Comparison of ENCODE assay signal across 1 cellular context in genomic region chr3:40524222-40524570, GRCh38.
TF ChIP-seq lines count a peak whose summit lies in the region.

No MANE protein-coding gene starts in this region.

TF ChIP-seq in H1, 55 proteins besides CTCF, POLR2A, EP300 and RAD21:
- TF ChIP-seq SAP30 (IDR thresholded peaks at IDR 0.05; ENCODE audit: insufficient read depth, insufficient replicate concordance, low read length): no peak
- no peak for TF ChIP-seq SIX5 (IDR thresholded peaks at IDR 0.05; ENCODE audit: low read depth, low read length)
- TF ChIP-seq TAF1 (IDR thresholded peaks at IDR 0.05; ENCODE audit: low read depth, low read length): no peak
- TF ChIP-seq SP1 (IDR thresholded peaks at IDR 0.05; ENCODE audit: low read depth, low read length): no peak
- no peak for TF ChIP-seq KDM4A (IDR thresholded peaks at IDR 0.05; ENCODE audit: low read depth, low read length, severe bottlenecking)
- TF ChIP-seq SIRT6 (IDR thresholded peaks at IDR 0.05; ENCODE audit: low read length): no peak
